9 cellular contexts compared by ENCODE assay signal in genomic region chr18:21735452-21736015, GRCh38. TPM values are rescaled to one million over a fixed set of nuclear protein-coding genes. Genes with fewer than 3 reads are reported as not detected.
DNase-seq lines count a peak whose midpoint lies in the region; ATAC-seq lines count a peak whose summit lies in the region.
"Had no signal": no experiment of that assay in that cellular context is flagged by ENCODE, and none has a peak within 500 bp of the region (broad histone marks: within the 10 kb centered on the region; RNA-seq: fewer than 3 reads in every experiment).

No MANE protein-coding gene starts in this region.

- H3K27ac ChIP-seq in HUES64 (ENCODE audit: low read depth, low read length) (peak overlapping the region; percentile 40; the same call in 1 of the 2 replicates), epithelial cell of prostate (peak overlapping the region; percentile 52)

- no peak for ATAC-seq in GM21528 (IDR thresholded peaks at IDR 0.05; ENCODE audit: low FRiP score, unreplicated experiment)

- H3K9me3 ChIP-seq in HUES64 (ENCODE audit: insufficient read depth, low read depth, low read length) = no peaks in the 10 kb centered on the region

- H3K4me1 ChIP-seq in HUES64 (ENCODE audit: insufficient read depth, low read length) = peaks cover 6% of the 10 kb centered on the region; the same call in 1 of the 2 replicates

- H3K9ac ChIP-seq in HUES64 (ENCODE audit: low read depth, low read length) = 0 out of 2 replicates have a peak overlapping the region, but pooled peaks have one; percentile 29

- H3K27me3 ChIP-seq in HUES64 (ENCODE audit: insufficient read depth, low read length) = no peaks in the 10 kb centered on the region

- WGBS in HUES64 = 68% methylated on average over 12 of the region's 12 CpGs

- H3K36me3 ChIP-seq in HUES64 (ENCODE audit: insufficient read depth, low read length) = no peaks in the 10 kb centered on the region

- peak; percentile 18 for DNase-seq in activated CD4-positive, CD25-positive, alpha-beta regulatory T cell treated with anti-CD3 and anti-CD28 coated beads, Interleukin-2, amount 50 U/mL, for 16 hours (ENCODE audit: low read depth, low spot score)
- no peak for DNase-seq in epithelial cell of prostate (ENCODE audit: low read depth, low spot score)
- DNase-seq in stimulated activated CD4-positive, alpha-beta T cell treated with anti-CD3 and anti-CD28 coated beads, Interleukin-15, amount 100 ng/mL, for 1 hour (ENCODE audit: low read depth in 1 of 2, low spot score in 1 of 2) = peak; percentile 9 to 31
- DNase-seq in amniotic stem cell (lab: John Stamatoyannopoulos, UW) = no peak
- DNase-seq in NCI-H128 (lab: John Stamatoyannopoulos, UW; ENCODE audit: unreplicated experiment) = no peak
- no peak for DNase-seq in NCI-H2081 (lab: John Stamatoyannopoulos, UW)
- DNase-seq: SIG-M5 had no signal

- no peak overlapping the region for H3K4me3 ChIP-seq in HUES64 (ENCODE audit: low read length)

RNA-seq across cellular contexts. Expression of gene MIB1, which starts 5.1 kb away (rescaled TPM):
- 25.4 TPM for polyA plus RNA-seq in HUES64 (2013, experiment 1 of 2)
- polyA plus RNA-seq in HUES64 (2013, experiment 2 of 2) = 31.2 TPM

RNA-seq across cellular contexts. Expression of gene ABHD3, which starts 31.0 kb away (rescaled TPM):
- 6.1 TPM for polyA plus RNA-seq in HUES64 (2013, experiment 1 of 2)
- 7.3 TPM for polyA plus RNA-seq in HUES64 (2013, experiment 2 of 2)

Comparison
In these comparisons a context has a peak if more than half of its experiments do, and no peak if none do; other contexts are left out.
1. DNase-seq: peak in activated CD4-positive, CD25-positive, alpha-beta regulatory T cell treated with anti-CD3 and anti-CD28 coated beads, Interleukin-2, amount 50 U/mL, for 16 hours (single experiment) and stimulated activated CD4-positive, alpha-beta T cell treated with anti-CD3 and anti-CD28 coated beads, Interleukin-15, amount 100 ng/mL, for 1 hour (2 of 2); none in epithelial cell of prostate (single experiment), amniotic stem cell (single experiment), NCI-H128 (single experiment) and NCI-H2081 (0 of 2).